Comparison of ENCODE assay signal across 1 cellular context in the genomic region with DNA sequence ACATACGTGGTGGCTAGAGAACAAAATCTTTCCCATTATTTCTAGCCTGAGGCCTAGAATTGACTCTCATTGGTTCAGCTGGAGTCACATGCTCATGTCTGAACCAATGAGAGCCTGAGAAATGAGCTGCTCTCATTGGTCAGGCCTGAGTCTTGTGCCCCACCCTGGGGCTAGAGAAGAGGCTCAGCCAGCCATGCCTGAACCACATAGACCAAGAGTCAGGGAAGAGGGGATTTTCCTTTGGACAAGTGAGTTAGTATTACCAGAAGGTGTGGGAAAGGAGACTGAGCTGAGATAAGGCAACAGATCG.
TF ChIP-seq lines count a peak whose summit lies in the region.

No MANE protein-coding gene starts in this region.

TF ChIP-seq in H1, 55 proteins besides CTCF, POLR2A, EP300 and RAD21:
- TF ChIP-seq FOSL1 (IDR thresholded peaks at IDR 0.05; ENCODE audit: insufficient read depth, low read depth, low read length) (no peak), KDM5A (IDR thresholded peaks at IDR 0.05; ENCODE audit: low read length) (no peak), SIRT6 (IDR thresholded peaks at IDR 0.05; ENCODE audit: low read length) (no peak), GABPA (IDR thresholded peaks at IDR 0.05; ENCODE audit: borderline replicate concordance, insufficient read depth, low read length) (no peak), PHF8 (conservative IDR thresholded peaks at IDR 0.05; ENCODE audit: low read depth, low read length) (no peak), EGR1 (IDR thresholded peaks at IDR 0.05; ENCODE audit: borderline replicate concordance, low read depth, low read length) (no peak)
- TF ChIP-seq, protein P1, sequence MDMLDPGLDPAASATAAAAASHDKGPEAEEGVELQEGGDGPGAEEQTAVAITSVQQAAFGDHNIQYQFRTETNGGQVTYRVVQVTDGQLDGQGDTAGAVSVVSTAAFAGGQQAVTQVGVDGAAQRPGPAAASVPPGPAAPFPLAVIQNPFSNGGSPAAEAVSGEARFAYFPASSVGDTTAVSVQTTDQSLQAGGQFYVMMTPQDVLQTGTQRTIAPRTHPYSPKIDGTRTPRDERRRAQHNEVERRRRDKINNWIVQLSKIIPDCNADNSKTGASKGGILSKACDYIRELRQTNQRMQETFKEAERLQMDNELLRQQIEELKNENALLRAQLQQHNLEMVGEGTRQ (IDR thresholded peaks at IDR 0.05; ENCODE audit: low read length): peak; percentile 20; the same call in 1 of the 2 replicates
